1 cellular context compared by ENCODE assay signal in the genomic region with DNA sequence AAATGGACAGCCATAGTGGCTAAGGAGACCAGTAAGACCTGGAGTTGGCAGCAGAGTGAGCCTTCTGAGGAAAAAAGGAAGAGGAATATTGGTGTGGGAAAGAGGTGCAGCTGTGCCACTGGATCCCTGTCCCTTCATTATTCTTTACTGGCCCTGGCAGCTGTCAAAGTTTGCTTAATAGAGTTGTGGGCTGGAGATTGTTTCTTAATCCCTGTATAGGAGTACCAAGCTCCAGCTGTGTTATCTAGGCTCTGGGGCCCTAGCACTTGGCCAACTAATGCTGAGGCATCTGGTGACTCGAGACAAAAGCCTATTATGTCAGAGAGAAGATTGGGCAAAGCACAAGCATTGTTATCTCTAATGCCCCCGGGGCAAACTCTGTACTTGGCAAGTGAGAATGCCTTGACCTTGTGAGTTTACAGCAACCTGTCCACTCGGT.
A peak's percentile ranks its signal among the peaks of the same experiment; 100 is the strongest.
TF ChIP-seq lines count a peak whose summit lies in the region.

No MANE protein-coding gene starts in this region.

TF ChIP-seq in HEK293, 187 proteins besides CTCF, POLR2A, EP300 and RAD21 (continued from another document):
- TF ChIP-seq, protein P1, sequence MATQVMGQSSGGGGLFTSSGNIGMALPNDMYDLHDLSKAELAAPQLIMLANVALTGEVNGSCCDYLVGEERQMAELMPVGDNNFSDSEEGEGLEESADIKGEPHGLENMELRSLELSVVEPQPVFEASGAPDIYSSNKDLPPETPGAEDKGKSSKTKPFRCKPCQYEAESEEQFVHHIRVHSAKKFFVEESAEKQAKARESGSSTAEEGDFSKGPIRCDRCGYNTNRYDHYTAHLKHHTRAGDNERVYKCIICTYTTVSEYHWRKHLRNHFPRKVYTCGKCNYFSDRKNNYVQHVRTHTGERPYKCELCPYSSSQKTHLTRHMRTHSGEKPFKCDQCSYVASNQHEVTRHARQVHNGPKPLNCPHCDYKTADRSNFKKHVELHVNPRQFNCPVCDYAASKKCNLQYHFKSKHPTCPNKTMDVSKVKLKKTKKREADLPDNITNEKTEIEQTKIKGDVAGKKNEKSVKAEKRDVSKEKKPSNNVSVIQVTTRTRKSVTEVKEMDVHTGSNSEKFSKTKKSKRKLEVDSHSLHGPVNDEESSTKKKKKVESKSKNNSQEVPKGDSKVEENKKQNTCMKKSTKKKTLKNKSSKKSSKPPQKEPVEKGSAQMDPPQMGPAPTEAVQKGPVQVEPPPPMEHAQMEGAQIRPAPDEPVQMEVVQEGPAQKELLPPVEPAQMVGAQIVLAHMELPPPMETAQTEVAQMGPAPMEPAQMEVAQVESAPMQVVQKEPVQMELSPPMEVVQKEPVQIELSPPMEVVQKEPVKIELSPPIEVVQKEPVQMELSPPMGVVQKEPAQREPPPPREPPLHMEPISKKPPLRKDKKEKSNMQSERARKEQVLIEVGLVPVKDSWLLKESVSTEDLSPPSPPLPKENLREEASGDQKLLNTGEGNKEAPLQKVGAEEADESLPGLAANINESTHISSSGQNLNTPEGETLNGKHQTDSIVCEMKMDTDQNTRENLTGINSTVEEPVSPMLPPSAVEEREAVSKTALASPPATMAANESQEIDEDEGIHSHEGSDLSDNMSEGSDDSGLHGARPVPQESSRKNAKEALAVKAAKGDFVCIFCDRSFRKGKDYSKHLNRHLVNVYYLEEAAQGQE (tag by site-specific recombination; IDR thresholded peaks at IDR 0.05) = no peak
- 0 out of 2 replicates have a peak, but pooled peaks have one; percentile 8 for TF ChIP-seq ZNF366 (tag by site-specific recombination; conservative IDR thresholded peaks at IDR 0.05)
- 0 out of 2 replicates have a peak, but pooled peaks have one; percentile 15 for TF ChIP-seq KLF16 (tag by site-specific recombination; IDR thresholded peaks at IDR 0.05)
- TF ChIP-seq ZNF121 (tag by site-specific recombination; IDR thresholded peaks at IDR 0.05) = no peak
- TF ChIP-seq, protein P2, sequence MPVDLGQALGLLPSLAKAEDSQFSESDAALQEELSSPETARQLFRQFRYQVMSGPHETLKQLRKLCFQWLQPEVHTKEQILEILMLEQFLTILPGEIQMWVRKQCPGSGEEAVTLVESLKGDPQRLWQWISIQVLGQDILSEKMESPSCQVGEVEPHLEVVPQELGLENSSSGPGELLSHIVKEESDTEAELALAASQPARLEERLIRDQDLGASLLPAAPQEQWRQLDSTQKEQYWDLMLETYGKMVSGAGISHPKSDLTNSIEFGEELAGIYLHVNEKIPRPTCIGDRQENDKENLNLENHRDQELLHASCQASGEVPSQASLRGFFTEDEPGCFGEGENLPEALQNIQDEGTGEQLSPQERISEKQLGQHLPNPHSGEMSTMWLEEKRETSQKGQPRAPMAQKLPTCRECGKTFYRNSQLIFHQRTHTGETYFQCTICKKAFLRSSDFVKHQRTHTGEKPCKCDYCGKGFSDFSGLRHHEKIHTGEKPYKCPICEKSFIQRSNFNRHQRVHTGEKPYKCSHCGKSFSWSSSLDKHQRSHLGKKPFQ (tag by site-specific recombination; IDR thresholded peaks at IDR 0.05) = no peak
- TF ChIP-seq ZNF701 (tag by site-specific recombination; IDR thresholded peaks at IDR 0.05) = no peak
- TF ChIP-seq ZFP3 (tag by site-specific recombination; IDR thresholded peaks at IDR 0.05; ENCODE audit: low read depth) = no peak
- no peak for TF ChIP-seq ZNF549 (tag by site-specific recombination; IDR thresholded peaks at IDR 0.05)
- no peak for TF ChIP-seq ZNF707 (tag by site-specific recombination; IDR thresholded peaks at IDR 0.05)
- TF ChIP-seq ZNF626 (tag by site-specific recombination; IDR thresholded peaks at IDR 0.05) = no peak
- TF ChIP-seq ZNF660 (tag by site-specific recombination; IDR thresholded peaks at IDR 0.05) = 0 out of 2 replicates have a peak, but pooled peaks have one; percentile 27
- no peak for TF ChIP-seq ZNF639 (tag by site-specific recombination; IDR thresholded peaks at IDR 0.05)
- TF ChIP-seq, protein P3, sequence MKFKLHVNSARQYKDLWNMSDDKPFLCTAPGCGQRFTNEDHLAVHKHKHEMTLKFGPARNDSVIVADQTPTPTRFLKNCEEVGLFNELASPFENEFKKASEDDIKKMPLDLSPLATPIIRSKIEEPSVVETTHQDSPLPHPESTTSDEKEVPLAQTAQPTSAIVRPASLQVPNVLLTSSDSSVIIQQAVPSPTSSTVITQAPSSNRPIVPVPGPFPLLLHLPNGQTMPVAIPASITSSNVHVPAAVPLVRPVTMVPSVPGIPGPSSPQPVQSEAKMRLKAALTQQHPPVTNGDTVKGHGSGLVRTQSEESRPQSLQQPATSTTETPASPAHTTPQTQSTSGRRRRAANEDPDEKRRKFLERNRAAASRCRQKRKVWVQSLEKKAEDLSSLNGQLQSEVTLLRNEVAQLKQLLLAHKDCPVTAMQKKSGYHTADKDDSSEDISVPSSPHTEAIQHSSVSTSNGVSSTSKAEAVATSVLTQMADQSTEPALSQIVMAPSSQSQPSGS (tag by site-specific recombination; IDR thresholded peaks at IDR 0.05; ENCODE audit: low read depth) = no peak
- TF ChIP-seq ZNF335 (tag by site-specific recombination; conservative IDR thresholded peaks at IDR 0.05) = no peak
- TF ChIP-seq, protein P4, sequence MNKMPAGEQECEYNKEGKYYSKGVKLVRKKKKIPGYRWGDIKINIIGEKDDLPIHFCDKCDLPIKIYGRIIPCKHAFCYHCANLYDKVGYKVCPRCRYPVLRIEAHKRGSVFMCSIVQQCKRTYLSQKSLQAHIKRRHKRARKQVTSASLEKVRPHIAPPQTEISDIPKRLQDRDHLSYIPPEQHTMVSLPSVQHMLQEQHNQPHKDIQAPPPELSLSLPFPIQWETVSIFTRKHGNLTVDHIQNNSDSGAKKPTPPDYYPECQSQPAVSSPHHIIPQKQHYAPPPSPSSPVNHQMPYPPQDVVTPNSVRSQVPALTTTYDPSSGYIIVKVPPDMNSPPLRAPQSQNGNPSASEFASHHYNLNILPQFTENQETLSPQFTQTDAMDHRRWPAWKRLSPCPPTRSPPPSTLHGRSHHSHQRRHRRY (tag by site-specific recombination; IDR thresholded peaks at IDR 0.05) = no peak
- TF ChIP-seq KLF8 (tag by site-specific recombination; IDR thresholded peaks at IDR 0.05) = 0 out of 2 replicates have a peak, but pooled peaks have one; percentile 18
- TF ChIP-seq ZBTB8A (tag by site-specific recombination; IDR thresholded peaks at IDR 0.05) = 0 out of 2 replicates have a peak, but pooled peaks have one; percentile 12
- no peak for TF ChIP-seq ZNF571 (tag by site-specific recombination; IDR thresholded peaks at IDR 0.05)
- TF ChIP-seq ZNF600 (tag by site-specific recombination; IDR thresholded peaks at IDR 0.05) = no peak
- TF ChIP-seq TRIM28 (IDR thresholded peaks at IDR 0.05; ENCODE audit: borderline replicate concordance, low read length) = no peak
- TF ChIP-seq IKZF3 (tag by site-specific recombination; IDR thresholded peaks at IDR 0.05) = peak; percentile 53
- 0 out of 2 replicates have a peak, but pooled peaks have one; percentile 13 for TF ChIP-seq ZFHX2 (tag by site-specific recombination; conservative IDR thresholded peaks at IDR 0.05)
- TF ChIP-seq ZNF843 (tag by site-specific recombination; IDR thresholded peaks at IDR 0.05) = peak; percentile 51; the same call in 1 of the 2 replicates
- peak; percentile 12; the same call in 1 of the 2 replicates for TF ChIP-seq ZBTB20 (tag by site-specific recombination; IDR thresholded peaks at IDR 0.05)
- no peak for TF ChIP-seq TCF7L2 (IDR thresholded peaks at IDR 0.05; ENCODE audit: borderline replicate concordance, low read depth, low read length)
- TF ChIP-seq ZNF658 (tag by site-specific recombination; IDR thresholded peaks at IDR 0.05) = no peak
- peak; percentile 39; the same call in 1 of the 2 replicates for TF ChIP-seq ZNF394 (tag by site-specific recombination; IDR thresholded peaks at IDR 0.05; ENCODE audit: borderline replicate concordance)
- TF ChIP-seq ZSCAN30 (tag by site-specific recombination; IDR thresholded peaks at IDR 0.05) = 0 out of 2 replicates have a peak, but pooled peaks have one; percentile 15
- TF ChIP-seq ZNF354C (tag by site-specific recombination; IDR thresholded peaks at IDR 0.05; ENCODE audit: borderline replicate concordance, low read depth) = no peak
- no peak for TF ChIP-seq ZNF248 (tag by site-specific recombination; IDR thresholded peaks at IDR 0.05)
- TF ChIP-seq ZSCAN16 (tag by site-specific recombination; IDR thresholded peaks at IDR 0.05) = no peak
- TF ChIP-seq PRDM10 (tag by site-specific recombination; IDR thresholded peaks at IDR 0.05) = peak; percentile 10; the same call in 1 of the 2 replicates
- TF ChIP-seq, protein P5, sequence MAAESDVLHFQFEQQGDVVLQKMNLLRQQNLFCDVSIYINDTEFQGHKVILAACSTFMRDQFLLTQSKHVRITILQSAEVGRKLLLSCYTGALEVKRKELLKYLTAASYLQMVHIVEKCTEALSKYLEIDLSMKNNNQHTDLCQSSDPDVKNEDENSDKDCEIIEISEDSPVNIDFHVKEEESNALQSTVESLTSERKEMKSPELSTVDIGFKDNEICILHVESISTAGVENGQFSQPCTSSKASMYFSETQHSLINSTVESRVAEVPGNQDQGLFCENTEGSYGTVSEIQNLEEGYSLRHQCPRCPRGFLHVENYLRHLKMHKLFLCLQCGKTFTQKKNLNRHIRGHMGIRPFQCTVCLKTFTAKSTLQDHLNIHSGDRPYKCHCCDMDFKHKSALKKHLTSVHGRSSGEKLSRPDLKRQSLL (tag by site-specific recombination; IDR thresholded peaks at IDR 0.05) = no peak
- TF ChIP-seq, protein P6, sequence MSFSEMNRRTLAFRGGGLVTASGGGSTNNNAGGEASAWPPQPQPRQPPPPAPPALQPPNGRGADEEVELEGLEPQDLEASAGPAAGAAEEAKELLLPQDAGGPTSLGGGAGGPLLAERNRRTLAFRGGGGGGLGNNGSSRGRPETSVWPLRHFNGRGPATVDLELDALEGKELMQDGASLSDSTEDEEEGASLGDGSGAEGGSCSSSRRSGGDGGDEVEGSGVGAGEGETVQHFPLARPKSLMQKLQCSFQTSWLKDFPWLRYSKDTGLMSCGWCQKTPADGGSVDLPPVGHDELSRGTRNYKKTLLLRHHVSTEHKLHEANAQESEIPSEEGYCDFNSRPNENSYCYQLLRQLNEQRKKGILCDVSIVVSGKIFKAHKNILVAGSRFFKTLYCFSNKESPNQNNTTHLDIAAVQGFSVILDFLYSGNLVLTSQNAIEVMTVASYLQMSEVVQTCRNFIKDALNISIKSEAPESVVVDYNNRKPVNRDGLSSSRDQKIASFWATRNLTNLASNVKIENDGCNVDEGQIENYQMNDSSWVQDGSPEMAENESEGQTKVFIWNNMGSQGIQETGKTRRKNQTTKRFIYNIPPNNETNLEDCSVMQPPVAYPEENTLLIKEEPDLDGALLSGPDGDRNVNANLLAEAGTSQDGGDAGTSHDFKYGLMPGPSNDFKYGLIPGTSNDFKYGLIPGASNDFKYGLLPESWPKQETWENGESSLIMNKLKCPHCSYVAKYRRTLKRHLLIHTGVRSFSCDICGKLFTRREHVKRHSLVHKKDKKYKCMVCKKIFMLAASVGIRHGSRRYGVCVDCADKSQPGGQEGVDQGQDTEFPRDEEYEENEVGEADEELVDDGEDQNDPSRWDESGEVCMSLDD (tag by site-specific recombination; IDR thresholded peaks at IDR 0.05) = no peak
- no peak for TF ChIP-seq ZNF654 (tag by site-specific recombination; IDR thresholded peaks at IDR 0.05; ENCODE audit: low read depth)
- 0 out of 2 replicates have a peak, but pooled peaks have one; percentile 32 for TF ChIP-seq ZBTB21 (tag by site-specific recombination; IDR thresholded peaks at IDR 0.05)
- peak; percentile 49; the same call in 1 of the 2 replicates for TF ChIP-seq ZNF184 (tag by site-specific recombination; IDR thresholded peaks at IDR 0.05)
- peak; percentile 56; the same call in 1 of the 2 replicates for TF ChIP-seq ZNF629 (tag by site-specific recombination; IDR thresholded peaks at IDR 0.05)
- no peak for TF ChIP-seq MZF1 (tag by site-specific recombination; IDR thresholded peaks at IDR 0.05; ENCODE audit: borderline replicate concordance)
- TF ChIP-seq ZNF175 (tag by site-specific recombination; IDR thresholded peaks at IDR 0.05) = no peak
- no peak for TF ChIP-seq ZNF677 (tag by site-specific recombination; IDR thresholded peaks at IDR 0.05)
